ENCODE assay signal across 8 cellular contexts in the genomic region with DNA sequence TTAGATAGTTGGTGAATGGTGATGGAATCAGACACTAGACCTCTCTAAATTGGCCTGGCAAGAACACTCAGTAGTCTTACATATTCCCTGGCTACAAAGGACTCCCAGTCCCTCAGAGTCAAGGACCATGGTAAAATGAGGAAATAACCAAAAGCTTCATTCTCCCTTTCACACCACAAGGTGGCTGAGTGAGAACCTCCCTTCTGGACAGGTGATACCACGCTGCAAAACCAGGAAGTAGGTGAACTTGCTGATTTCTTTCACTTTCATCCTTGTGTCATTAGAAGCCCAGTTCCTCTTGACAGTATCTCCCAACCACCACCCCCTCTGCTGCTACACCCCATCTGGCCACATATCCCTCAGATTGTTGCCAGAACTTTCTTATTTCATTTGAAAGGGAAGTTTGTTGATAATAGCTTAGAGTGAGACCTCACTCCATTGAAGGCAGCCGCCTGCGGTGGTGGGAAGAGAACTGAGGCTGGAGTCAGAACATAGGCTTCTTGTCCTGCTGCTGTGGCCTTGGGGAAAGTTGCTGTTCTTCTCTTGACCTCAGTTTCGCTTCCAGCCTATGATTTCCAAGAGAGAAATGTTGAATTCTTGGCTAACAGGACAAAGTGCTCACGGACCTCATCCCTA.
A peak's percentile ranks its signal among the peaks of the same experiment; 100 is the strongest.
DNase-seq lines count a peak whose midpoint lies in the region; ATAC-seq and TF ChIP-seq lines count a peak whose summit lies in the region.

No MANE protein-coding gene starts in this region.

- peak; percentile 60 to 61 for ATAC-seq in activated CD4-positive, CD25-positive, alpha-beta regulatory T cell treated with anti-CD3 and anti-CD28 coated beads, Interleukin-2, amount 50 U/mL, for 24 hours
- ATAC-seq in GM21786 (IDR thresholded peaks at IDR 0.05; ENCODE audit: unreplicated experiment) (peak; percentile 67), foreskin keratinocyte (no peak)

- H3K4me3 ChIP-seq in LNCaP clone FGC (ENCODE audit: low read depth, low read length) = peak overlapping the region; percentile 37

- H3K4me1 ChIP-seq in foreskin keratinocyte = no peaks in the 10 kb centered on the region

- no peaks in the 10 kb centered on the region for H3K27me3 ChIP-seq in foreskin keratinocyte

- no peak for DNase-seq in activated CD4-positive, CD25-positive, alpha-beta regulatory T cell (lab: John Stamatoyannopoulos, UW)
- DNase-seq in LNCaP clone FGC (ENCODE audit: low read depth) (no peak), foreskin keratinocyte (no peak), NCI-H1092 treated with DMSO at 0.1 percent for 48 hours (lab: John Stamatoyannopoulos, UW) (no peak), amygdala (lab: John Stamatoyannopoulos, UW) (no peak), HPDE6-E6E7 (ENCODE audit: extremely low spot score) (no peak)

- no peak overlapping the region for H3K27ac ChIP-seq in foreskin keratinocyte

- TF ChIP-seq CTCF in LNCaP clone FGC (IDR thresholded peaks at IDR 0.05; ENCODE audit: control insufficient read depth, extremely low read depth, insufficient read depth) = peak; percentile 34
- peak; percentile 32 for TF ChIP-seq CTCF in foreskin keratinocyte (conservative IDR thresholded peaks at IDR 0.05)
